In genomic region chr19:4896372-4896771, GRCh38 we compare ENCODE assay signal across 16 cellular contexts. TPM values are rescaled to one million over a fixed set of nuclear protein-coding genes. Genes with fewer than 3 reads are reported as not detected.
DNase-seq lines count a peak whose midpoint lies in the region; ATAC-seq lines count a peak whose summit lies in the region.
"Had no signal": no experiment of that assay in that cellular context is flagged by ENCODE, and none has a peak within 500 bp of the region (broad histone marks: within the 10 kb centered on the region; RNA-seq: fewer than 3 reads in every experiment).

No MANE protein-coding gene starts in this region.

- H3K27ac Mint-ChIP-seq in activated naive CD4-positive, alpha-beta T cell treated with anti-CD3 and anti-CD28 coated beads, Interleukin-2, amount 50 U/mL, for 24 hours: peak overlapping the region; percentile 23
- H3K27ac Mint-ChIP-seq in stimulated activated effector memory CD8-positive, alpha-beta T cell treated with anti-CD3 and anti-CD28 coated beads, Interleukin-12 subunit alpha, Interleukin-12 subunit beta, amount 100 ng/mL, for 72 hours: peak overlapping the region; percentile 63

- H3K27me3 Mint-ChIP-seq in activated naive CD4-positive, alpha-beta T cell treated with anti-CD3 and anti-CD28 coated beads, Interleukin-2, amount 50 U/mL, for 24 hours: no peaks in the 10 kb centered on the region

- H3K4me3 ChIP-seq in esophagus (ENCODE audit: low read depth in 1 of 2, low read length in 2 of 2): no peak overlapping the region
- H3K4me3 ChIP-seq: upper lobe of right lung had no signal

- peaks cover 0 to 2% of the 10 kb centered on the region in 2 donors for H3K4me1 ChIP-seq in esophagus (ENCODE audit: control insufficient read depth in 2 of 2, insufficient read depth in 2 of 2, low read length in 1 of 2)
- H3K4me1 ChIP-seq: parathyroid adenoma, upper lobe of right lung had no signal

- no peak overlapping the region for H3K4me3 Mint-ChIP-seq in activated naive CD4-positive, alpha-beta T cell treated with anti-CD3 and anti-CD28 coated beads, Interleukin-2, amount 50 U/mL, for 24 hours
- H3K4me3 Mint-ChIP-seq in stimulated activated effector memory CD8-positive, alpha-beta T cell treated with anti-CD3 and anti-CD28 coated beads, Interleukin-12 subunit alpha, Interleukin-12 subunit beta, amount 100 ng/mL, for 72 hours: no peak overlapping the region

- no peaks in the 10 kb centered on the region for H3K36me3 Mint-ChIP-seq in activated naive CD4-positive, alpha-beta T cell treated with anti-CD3 and anti-CD28 coated beads, Interleukin-2, amount 50 U/mL, for 24 hours
- H3K36me3 Mint-ChIP-seq in stimulated activated effector memory CD8-positive, alpha-beta T cell treated with anti-CD3 and anti-CD28 coated beads, Interleukin-12 subunit alpha, Interleukin-12 subunit beta, amount 100 ng/mL, for 72 hours: peaks cover 2% of the 10 kb centered on the region
- H3K36me3 Mint-ChIP-seq: activated naive CD4-positive, alpha-beta T cell treated with anti-CD3 and anti-CD28 coated beads, Interleukin-2, amount 50 U/mL, for 72 hours had no signal

- WGBS in esophagus, 2 donors: 58 to 59% methylated on average over 3 of the region's 3 CpGs

- no peaks in the 10 kb centered on the region for H3K36me3 ChIP-seq in esophagus (ENCODE audit: control insufficient read depth in 2 of 2, insufficient read depth in 2 of 2, low read length in 1 of 2)
- H3K36me3 ChIP-seq: upper lobe of right lung had no signal

- ATAC-seq in stimulated activated effector memory CD8-positive, alpha-beta T cell treated with anti-CD3 and anti-CD28 coated beads, Interleukin-12 subunit alpha, Interleukin-12 subunit beta, amount 100 ng/mL, for 72 hours: no peak
- ATAC-seq in GM18909 (IDR thresholded peaks at IDR 0.05; ENCODE audit: poor library complexity, unreplicated experiment): no peak
- ATAC-seq in HG03439 (IDR thresholded peaks at IDR 0.05; ENCODE audit: unreplicated experiment): no peak
- ATAC-seq: activated naive CD4-positive, alpha-beta T cell treated with anti-CD3 and anti-CD28 coated beads, Interleukin-2, amount 50 U/mL, for 72 hours had no signal

- H3K4me1 Mint-ChIP-seq in activated naive CD4-positive, alpha-beta T cell treated with anti-CD3 and anti-CD28 coated beads, Interleukin-2, amount 50 U/mL, for 24 hours: no peaks in the 10 kb centered on the region
- no peaks in the 10 kb centered on the region for H3K4me1 Mint-ChIP-seq in stimulated activated effector memory CD8-positive, alpha-beta T cell treated with anti-CD3 and anti-CD28 coated beads, Interleukin-12 subunit alpha, Interleukin-12 subunit beta, amount 100 ng/mL, for 72 hours

- H3K9me3 ChIP-seq in esophagus (ENCODE audit: control insufficient read depth in 2 of 2, insufficient read depth in 1 of 2, low read depth in 1 of 2, low read length in 1 of 2): no peaks in the 10 kb centered on the region
- H3K9me3 ChIP-seq: upper lobe of right lung had no signal

- peak overlapping the region; percentile 34 to 68 for H3K27ac ChIP-seq in esophagus (ENCODE audit: low read depth in 2 of 2, low read length in 1 of 2)
- H3K27ac ChIP-seq: parathyroid adenoma, upper lobe of right lung had no signal

- no peak for DNase-seq in activated naive CD4-positive, alpha-beta T cell treated with Interleukin-2 at 50 U/mL for 16 hours
- DNase-seq in NOMO-1 treated with DMSO at 0.1 percent for 48 hours (lab: John Stamatoyannopoulos, UW; ENCODE audit: unreplicated experiment): peak; percentile 19
- DNase-seq in stimulated activated effector memory CD8-positive, alpha-beta T cell treated with anti-CD3 and anti-CD28 coated beads, Interleukin-12 subunit alpha, Interleukin-12 subunit beta, amount 100 ng/mL, for 72 hours (ENCODE audit: low spot score in 2 of 2): no peak
- DNase-seq in ureter (ENCODE audit: low spot score): no peak
- DNase-seq: DMS153, erythroblast, MM.1S, NCI-H345, OCI-M1, upper lobe of right lung had no signal

- no peaks in the 10 kb centered on the region for H3K9me3 Mint-ChIP-seq in activated naive CD4-positive, alpha-beta T cell treated with anti-CD3 and anti-CD28 coated beads, Interleukin-2, amount 50 U/mL, for 24 hours
- H3K9me3 Mint-ChIP-seq in stimulated activated effector memory CD8-positive, alpha-beta T cell treated with anti-CD3 and anti-CD28 coated beads, Interleukin-12 subunit alpha, Interleukin-12 subunit beta, amount 100 ng/mL, for 72 hours: no peaks in the 10 kb centered on the region
- H3K9me3 Mint-ChIP-seq: activated naive CD4-positive, alpha-beta T cell treated with anti-CD3 and anti-CD28 coated beads, Interleukin-2, amount 50 U/mL, for 72 hours had no signal

- H3K27me3 ChIP-seq in esophagus (ENCODE audit: control insufficient read depth in 1 of 2, insufficient read depth in 2 of 2, low read length in 2 of 2): no peaks in the 10 kb centered on the region
- H3K27me3 ChIP-seq: upper lobe of right lung had no signal

RNA-seq across cellular contexts. Expression of gene ARRDC5, which starts 6.3 kb away (rescaled TPM):
- under 1 TPM; 0.08 to 0.31 TPM for polyA plus RNA-seq in esophagus
- total RNA-seq in ureter: 1.1 TPM
- total RNA-seq: upper lobe of right lung had no signal

RNA-seq across cellular contexts. Expression of gene UHRF1, which starts 12.9 kb away (rescaled TPM):
- 1 to 10 TPM; 7.8 to 10.0 TPM for polyA plus RNA-seq in esophagus
- 1.9 TPM for total RNA-seq in ureter

RNA-seq across cellular contexts. Expression of gene PLIN3, which starts 28.9 kb away (rescaled TPM):
- polyA plus RNA-seq in esophagus: 100 to 1,000 TPM in 1 of 2 donors, 10 to 100 TPM in 1; 96.5 to 142 TPM
- 35.7 TPM for total RNA-seq in ureter
